ENCODE assay signal across 10 cellular contexts in genomic region chr3:50243552-50243895, GRCh38. TPM values are rescaled to one million over a fixed set of nuclear protein-coding genes. Genes with fewer than 3 reads are reported as not detected.
DNase-seq lines count a peak whose midpoint lies in the region; ATAC-seq and TF ChIP-seq lines count a peak whose summit lies in the region.
"Had no signal": no experiment of that assay in that cellular context is flagged by ENCODE, and none has a peak within 500 bp of the region (broad histone marks: within the 10 kb centered on the region; RNA-seq: fewer than 3 reads in every experiment).

No MANE protein-coding gene starts in this region.

- H3K4me3 ChIP-seq in right atrium auricular region (no peak overlapping the region), vagina (peak overlapping the region in 1 of 2 donors; percentile 3)

- peak overlapping the region in 5 of 6 donors; percentile 33 to 97 (median 79) for H3K27ac Mint-ChIP-seq in naive B cell

- H3K4me1 Mint-ChIP-seq in naive B cell: peaks cover 68 to 95% (median 95%) of the 10 kb centered on the region in 3 donors

- H3K36me3 ChIP-seq in right atrium auricular region: peaks cover 20% of the 10 kb centered on the region
- H3K36me3 ChIP-seq in vagina: no peaks in the 10 kb centered on the region

- ATAC-seq in Right ventricle myocardium superior (ENCODE audit: poor library complexity): no peak
- ATAC-seq in naive B cell (ENCODE audit: low read depth in 2 of 2): no peak
- no peak for ATAC-seq in HG03039 (IDR thresholded peaks at IDR 0.05; ENCODE audit: unreplicated experiment)

- H3K27ac ChIP-seq in right atrium auricular region (peak overlapping the region; percentile 94 to 95), cingulate gyrus (ENCODE audit: low read depth, low read length) (peak overlapping the region; percentile 84), vagina (peak overlapping the region; percentile 68)

- TF ChIP-seq CTCF in right atrium auricular region (IDR thresholded peaks at IDR 0.05) (no peak), vagina (IDR thresholded peaks at IDR 0.05) (no peak)

- DNase-seq in right atrium auricular region (ENCODE audit: low spot score) (no peak), Right ventricle myocardium superior (no peak), naive B cell (no peak), vagina (ENCODE audit: extremely low spot score in 2 of 2) (no peak), SK-N-DZ (ENCODE audit: low spot score) (no peak)
- no peak for DNase-seq in stimulated activated CD4-positive, alpha-beta T cell treated with anti-CD3 and anti-CD28 coated beads, Interleukin-1b, Interleukin-23, amount 100 ng/mL, for 48 hours
- DNase-seq: Calu3, NCI-H446 treated with DMSO at 0.1 percent for 48 hours had no signal

- intact Hi-C loops in Right ventricle myocardium superior (cut with DNase I) (no loop called here), vagina (cut with DNase I) (no loop called here)

- TF ChIP-seq POLR2A in vagina (IDR thresholded peaks at IDR 0.05): no peak

- H3K9me3 ChIP-seq in right atrium auricular region (no peaks in the 10 kb centered on the region), vagina (no peaks in the 10 kb centered on the region)

- H3K4me3 Mint-ChIP-seq in naive B cell: peak overlapping the region; percentile 37 to 88 (median 72)

- H3K9me3 Mint-ChIP-seq in naive B cell: no peaks in the 10 kb centered on the region

- H3K27me3 Mint-ChIP-seq in naive B cell: no peaks in the 10 kb centered on the region

- peaks cover 0 to 98% of the 10 kb centered on the region in 2 donors for H3K4me1 ChIP-seq in right atrium auricular region
- H3K4me1 ChIP-seq in vagina: peaks cover 100% of the 10 kb centered on the region

- no peaks in the 10 kb centered on the region for H3K36me3 Mint-ChIP-seq in naive B cell

- H3K27me3 ChIP-seq in right atrium auricular region: no peaks in the 10 kb centered on the region
- H3K27me3 ChIP-seq in vagina: no peaks in the 10 kb centered on the region

RNA-seq across cellular contexts. Expression of gene GNAI2, which starts 7.5 kb away (rescaled TPM):
- total RNA-seq in right atrium auricular region: 100 to 1,000 TPM in 1 of 2 donors, 10 to 100 TPM in 1; 72.1 to 127 TPM
- 126 TPM for total RNA-seq in Right ventricle myocardium superior
- 100 to 1,000 TPM; 472 to 669 (median 550) TPM for polyA plus RNA-seq in naive B cell (ENCODE audit: low read depth in 6 of 6)
- total RNA-seq in vagina: 244 TPM
- polyA plus RNA-seq in SK-N-DZ (2014; cell fraction: cytosol; rRNA removed): 52.3 and 58.3 TPM in 2 replicates
- 39.3 and 43.2 TPM in 2 replicates for polyA plus RNA-seq in SK-N-DZ (2014; cell fraction: nucleus; rRNA removed)

RNA-seq across cellular contexts. Expression of gene SEMA3B, which starts 25.4 kb away (rescaled TPM):
- 10 to 100 TPM; 15.4 to 20.0 TPM for total RNA-seq in right atrium auricular region
- total RNA-seq in Right ventricle myocardium superior: 19.9 TPM
- polyA plus RNA-seq in naive B cell (ENCODE audit: low read depth in 6 of 6): under 1 TPM in 1 of 6 donors, not detected in 5; 0.13 TPM
- 32.9 TPM for total RNA-seq in vagina
- 0.92 and 2.3 TPM in 2 replicates for polyA plus RNA-seq in SK-N-DZ (2014; cell fraction: cytosol; rRNA removed)
- 10.7 and 12.1 TPM in 2 replicates for polyA plus RNA-seq in SK-N-DZ (2014; cell fraction: nucleus; rRNA removed)

RNA-seq across cellular contexts. Expression of gene LSMEM2, which starts 35.4 kb away (rescaled TPM):
- total RNA-seq in right atrium auricular region (10 to 100 TPM in 1 of 2 donors, 1 to 10 TPM in 1; 9.0 to 10.6 TPM), Right ventricle myocardium superior (29.6 TPM), vagina (not detected)
- under 1 TPM in 1 of 6 donors, not detected in 5; 0.19 TPM for polyA plus RNA-seq in naive B cell (ENCODE audit: low read depth in 6 of 6)
- 0.09 TPM in 1 of 2 replicates, not detected in the other for polyA plus RNA-seq in SK-N-DZ (2014; cell fraction: cytosol; rRNA removed)
- polyA plus RNA-seq in SK-N-DZ (2014; cell fraction: nucleus; rRNA removed): not detected in 2 replicates
- total RNA-seq: Calu3 had no signal

RNA-seq across cellular contexts. Expression of gene SLC38A3, which starts 38.5 kb away (rescaled TPM):
- total RNA-seq in right atrium auricular region (1 to 10 TPM; 2.4 to 7.9 TPM), Right ventricle myocardium superior (10.6 TPM), vagina (2.0 TPM)
- polyA plus RNA-seq in naive B cell (ENCODE audit: low read depth in 6 of 6): not detected
- polyA plus RNA-seq in SK-N-DZ (2014; cell fraction: cytosol; rRNA removed): 0.03 and 0.39 TPM in 2 replicates
- 0.22 and 1.5 TPM in 2 replicates for polyA plus RNA-seq in SK-N-DZ (2014; cell fraction: nucleus; rRNA removed)
- total RNA-seq: Calu3 had no signal

RNA-seq across cellular contexts. Expression of gene IFRD2, which starts 48.7 kb away (rescaled TPM):
- total RNA-seq in right atrium auricular region (10 to 100 TPM; 51.0 to 58.5 TPM), Right ventricle myocardium superior (70.1 TPM), vagina (37.3 TPM)
- 10 to 100 TPM; 42.7 to 68.3 (median 55.7) TPM for polyA plus RNA-seq in naive B cell (ENCODE audit: low read depth in 6 of 6)
- 72.9 and 84.0 TPM in 2 replicates for polyA plus RNA-seq in SK-N-DZ (2014; cell fraction: cytosol; rRNA removed)
- polyA plus RNA-seq in SK-N-DZ (2014; cell fraction: nucleus; rRNA removed): 268 and 286 TPM in 2 replicates
